In genomic region chr22:31082606-31083376, GRCh38 we compare ENCODE assay signal across 9 cellular contexts. TPM values are rescaled to one million over a fixed set of nuclear protein-coding genes. Genes with fewer than 3 reads are reported as not detected.
DNase-seq lines count a peak whose midpoint lies in the region; ATAC-seq, FAIRE-seq and TF ChIP-seq lines count a peak whose summit lies in the region.
"Had no signal": no experiment of that assay in that cellular context is flagged by ENCODE, and none has a peak within 500 bp of the region (broad histone marks: within the 10 kb centered on the region; RNA-seq: fewer than 3 reads in every experiment).

No MANE protein-coding gene starts in this region.

- H3K4me3 ChIP-seq in SK-N-SH (ENCODE audit: low read depth in 2 of 2, low read length in 1 of 2) (peak overlapping the region in 1 of 2 experiments; percentile 89; a peak in 2 of 4 replicates), astrocyte (ENCODE audit: insufficient read depth, low read depth, low read length) (peak overlapping the region; percentile 82)

- peak; percentile 57 for TF ChIP-seq CTCF in SK-N-SH (IDR thresholded peaks at IDR 0.05)
- TF ChIP-seq CTCF in RWPE1 (conservative IDR thresholded peaks at IDR 0.05; ENCODE audit: low read depth) = peak; percentile 31
- TF ChIP-seq CTCF in astrocyte (IDR thresholded peaks at IDR 0.05; ENCODE audit: insufficient read depth, low read depth, low read length) = peak; percentile 26

- H3F3A ChIP-seq in SK-N-SH (replicated peaks; ENCODE audit: insufficient read depth) = no peaks in the 10 kb centered on the region

- H3K9ac ChIP-seq in SK-N-SH (peak overlapping the region; percentile 94; the same call in 1 of the 2 replicates), astrocyte (ENCODE audit: low read length) (peak overlapping the region; percentile 92)

- H4K20me1 ChIP-seq in SK-N-SH (ENCODE audit: insufficient read depth) (no peaks in the 10 kb centered on the region), astrocyte (ENCODE audit: insufficient read depth, low read length) (peaks cover 43% of the 10 kb centered on the region)

- H3K4me1 ChIP-seq in SK-N-SH (ENCODE audit: control insufficient read depth in 1 of 2, insufficient read depth in 2 of 2, low read depth in 1 of 2, low read length in 1 of 2) (peaks cover 21 to 40% of the 10 kb centered on the region in 2 experiments; a peak in 2 of 4 replicates), astrocyte (ENCODE audit: insufficient read depth, low read length) (peaks cover 51% of the 10 kb centered on the region)

- H3K4me2 ChIP-seq in SK-N-SH (peak overlapping the region; percentile 92), astrocyte (ENCODE audit: low read length) (peak overlapping the region; percentile 96)

- no peak for TF ChIP-seq EP300 in SK-N-SH (IDR thresholded peaks at IDR 0.05; ENCODE audit: borderline replicate concordance in 1 of 2, low read depth in 1 of 2, low read length in 1 of 2)

- H3K4me1 Mint-ChIP-seq in astrocyte (ENCODE audit: low read depth, unreplicated experiment) = peaks cover 24% of the 10 kb centered on the region

- peak overlapping the region; percentile 63 for H3K27ac Mint-ChIP-seq in astrocyte (ENCODE audit: unreplicated experiment)

- H3K4me3 Mint-ChIP-seq in astrocyte (ENCODE audit: unreplicated experiment) = peak overlapping the region; percentile 87

- peak; percentile 58 for DNase-seq in SK-N-SH
- no peak for DNase-seq in RWPE1 (ENCODE audit: low spot score)
- no peak for DNase-seq in astrocyte (ENCODE audit: low read depth)
- DNase-seq in iPS-NIHi7 (ENCODE audit: extremely low spot score) = peak; percentile 70
- peak; percentile 69 to 76 for DNase-seq in stimulated activated CD4-positive, alpha-beta T cell treated with anti-CD3 and anti-CD28 coated beads, Interleukin-2, amount 100 ng/mL, for 24 hours
- DNase-seq in occipital lobe (lab: John Stamatoyannopoulos, UW) = no peak
- DNase-seq in NCI-H446 treated with DMSO at 0.1 percent for 48 hours (lab: John Stamatoyannopoulos, UW) = no peak

- no peak for FAIRE-seq in astrocyte (lab: Jason Lieb, UNC)

- no peak for TF ChIP-seq RAD21 in SK-N-SH (IDR thresholded peaks at IDR 0.05; ENCODE audit: low read length)

- no peak for ATAC-seq in SK-N-SH treated with all-trans-retinoic acid at 6 μM for 48 hours

- H3K9me3 Mint-ChIP-seq in astrocyte (ENCODE audit: unreplicated experiment) = peaks cover 5% of the 10 kb centered on the region

- no peak overlapping the region for H2AFZ ChIP-seq in SK-N-SH (ENCODE audit: low read depth)
- no peak overlapping the region for H2AFZ ChIP-seq in astrocyte (ENCODE audit: low read depth, low read length)

- H3K36me3 Mint-ChIP-seq in astrocyte (ENCODE audit: low read depth, unreplicated experiment) = peaks cover 3% of the 10 kb centered on the region

- peak overlapping the region; percentile 4 to 71; a peak in 3 of 4 replicates for H3K27ac ChIP-seq in SK-N-SH (ENCODE audit: low read depth in 2 of 2, low read length in 1 of 2)
- H3K27ac ChIP-seq in RWPE1 = peak overlapping the region; percentile 86
- peak overlapping the region; percentile 91 for H3K27ac ChIP-seq in astrocyte (ENCODE audit: low read depth, low read length)

- POLR2A ChIA-PET in SK-N-SH (lab: Yijun Ruan, JAX) = interaction anchor here (1.3 kb wide), 1 partner anchor 25 kb away, joined by 3 read pairs; the partner anchor contains the start of gene SELENOM
- POLR2A ChIA-PET in RWPE1 (lab: Yijun Ruan, JAX; ENCODE audit: low non-redundant PET) = interaction anchor here (1.4 kb wide), 1 partner anchor 113 kb away, joined by 3 read pairs; no protein-coding TSS in a partner anchor

- H3K9me2 ChIP-seq in SK-N-SH = no peaks in the 10 kb centered on the region

- H3K79me2 ChIP-seq in SK-N-SH (ENCODE audit: insufficient read depth) = peaks cover 53% of the 10 kb centered on the region
- peaks cover 65% of the 10 kb centered on the region for H3K79me2 ChIP-seq in astrocyte (ENCODE audit: insufficient read depth, low read length)

- CTCF ChIA-PET in SK-N-SH (lab: Yijun Ruan, JAX) = interaction anchor here (1.0 to 9.4 kb wide), 12 partner anchors 11 to 448 kb away, joined by 3 to 85 read pairs (median 4); partner anchors contain the start of genes INPP5J and SELENOM
- CTCF ChIA-PET in RWPE1 (lab: Yijun Ruan, JAX) = interaction anchor here (0.8 to 1.1 kb wide), 3 partner anchors 113 to 160 kb away, joined by 3 to 4 read pairs (median 4); partner anchors contain the start of gene TUG1

- H3K36me3 ChIP-seq in SK-N-SH (replicated peaks in 1 of 2; ENCODE audit: control insufficient read depth in 1 of 2, insufficient read depth in 2 of 2, low read length in 1 of 2) (no peaks in the 10 kb centered on the region), astrocyte (ENCODE audit: insufficient read depth, low read length) (peaks cover 8% of the 10 kb centered on the region)

- H3K27me3 ChIP-seq in SK-N-SH (ENCODE audit: insufficient read depth) = no peaks in the 10 kb centered on the region
- H3K27me3 ChIP-seq in astrocyte (ENCODE audit: insufficient read depth, low read length) = no peaks in the 10 kb centered on the region

- H3K27me3 Mint-ChIP-seq in astrocyte (ENCODE audit: low read depth, unreplicated experiment) = no peaks in the 10 kb centered on the region

- H3K9me3 ChIP-seq in SK-N-SH (no peaks in the 10 kb centered on the region), astrocyte (ENCODE audit: insufficient read depth, low read depth, low read length) (no peaks in the 10 kb centered on the region)

- 86% methylated on average over 10 of the region's 11 CpGs for WGBS in SK-N-SH (ENCODE audit: low lambda C conversion rate)

TF ChIP-seq in SK-N-SH, 30 proteins besides CTCF, POLR2A, EP300 and RAD21:
- no peak for TF ChIP-seq IRF3 (IDR thresholded peaks at IDR 0.05; ENCODE audit: low read depth, low read length)
- TF ChIP-seq NRF1 (IDR thresholded peaks at IDR 0.05; ENCODE audit: low read depth, low read length) = no peak
- no peak for TF ChIP-seq SMC3 (IDR thresholded peaks at IDR 0.05; ENCODE audit: low read depth, low read length)
- TF ChIP-seq RXRA (IDR thresholded peaks at IDR 0.05; ENCODE audit: borderline replicate concordance, low read depth) = no peak
- TF ChIP-seq NFIC (IDR thresholded peaks at IDR 0.05; ENCODE audit: borderline replicate concordance) = no peak

TF ChIP-seq in SK-N-SH treated with all-trans-retinoic acid at 6 μM for 48 hours, 23 proteins besides CTCF, POLR2A, EP300 and RAD21 (continues in another document):
- TF ChIP-seq PPARA (CRISPR knock-in tag; IDR thresholded peaks at IDR 0.05; ENCODE audit: borderline replicate concordance) (no peak), SNAI2 (CRISPR knock-in tag; IDR thresholded peaks at IDR 0.05) (no peak), TOX (CRISPR knock-in tag; IDR thresholded peaks at IDR 0.05; ENCODE audit: borderline replicate concordance) (no peak), CREB5 (CRISPR knock-in tag; IDR thresholded peaks at IDR 0.05; ENCODE audit: low read depth) (no peak), BACH2 (CRISPR knock-in tag; IDR thresholded peaks at IDR 0.05; ENCODE audit: borderline replicate concordance) (no peak), ZC3H10 (CRISPR knock-in tag; IDR thresholded peaks at IDR 0.05) (no peak), ESRRG (CRISPR knock-in tag; IDR thresholded peaks at IDR 0.05) (no peak), CSRNP3 (CRISPR knock-in tag; IDR thresholded peaks at IDR 0.05) (no peak), ZNF565 (CRISPR knock-in tag; conservative IDR thresholded peaks at IDR 0.05; ENCODE audit: low read depth) (no peak)

RNA-seq across cellular contexts. Expression of gene SMTN, which starts 1.7 kb away (rescaled TPM):
- 12.5 and 30.4 TPM in 2 replicates for polyA plus RNA-seq in SK-N-SH (2012; rRNA removed)
- polyA plus RNA-seq in SK-N-SH (2012; cell fraction: cytosol; rRNA removed) = 9.1 and 14.9 TPM in 2 replicates
- 70.2 and 73.7 TPM in 2 replicates for polyA plus RNA-seq in SK-N-SH (2012; cell fraction: nucleus; rRNA removed)
- total RNA-seq in astrocyte = 97.5 and 98.9 TPM in 2 replicates
- total RNA-seq in occipital lobe = 9.8 TPM

RNA-seq across cellular contexts. Expression of gene SELENOM, which starts 24.6 kb away (rescaled TPM):
- 97.1 and 117 TPM in 2 replicates for polyA plus RNA-seq in SK-N-SH (2012; rRNA removed)
- 55.2 and 84.3 TPM in 2 replicates for polyA plus RNA-seq in SK-N-SH (2012; cell fraction: cytosol; rRNA removed)
- polyA plus RNA-seq in SK-N-SH (2012; cell fraction: nucleus; rRNA removed) = 81.0 and 129 TPM in 2 replicates
- total RNA-seq in astrocyte (157 and 205 TPM in 2 replicates), occipital lobe (13.9 TPM)

RNA-seq across cellular contexts. Expression of gene INPP5J, which starts 40.0 kb away (rescaled TPM):
- polyA plus RNA-seq in SK-N-SH (2012; rRNA removed) = 3.2 TPM in 2 replicates
- 0.73 and 1.2 TPM in 2 replicates for polyA plus RNA-seq in SK-N-SH (2012; cell fraction: cytosol; rRNA removed)
- polyA plus RNA-seq in SK-N-SH (2012; cell fraction: nucleus; rRNA removed) = 14.7 and 18.9 TPM in 2 replicates
- 3.0 and 3.3 TPM in 2 replicates for total RNA-seq in astrocyte
- 0.78 TPM for total RNA-seq in occipital lobe
- total RNA-seq: mononuclear cell had no signal

RNA-seq across cellular contexts. Expression of gene PLA2G3, which starts 57.5 kb away (rescaled TPM):
- not detected in 2 replicates for polyA plus RNA-seq in SK-N-SH (2012; rRNA removed)
- not detected in 2 replicates for polyA plus RNA-seq in SK-N-SH (2012; cell fraction: cytosol; rRNA removed)
- polyA plus RNA-seq in SK-N-SH (2012; cell fraction: nucleus; rRNA removed) = not detected in 2 replicates
- not detected in 2 replicates for total RNA-seq in astrocyte
- not detected for total RNA-seq in occipital lobe
- total RNA-seq: mononuclear cell had no signal

Comparison
In these comparisons a context has a peak if more than half of its experiments do, and no peak if none do; other contexts are left out.
1. DNase-seq: peak in SK-N-SH (single experiment), iPS-NIHi7 (single experiment) and stimulated activated CD4-positive, alpha-beta T cell treated with anti-CD3 and anti-CD28 coated beads, Interleukin-2, amount 100 ng/mL, for 24 hours (2 of 2); none in RWPE1 (single experiment), astrocyte (single experiment), occipital lobe (single experiment) and NCI-H446 treated with DMSO at 0.1 percent for 48 hours (single experiment).
2. H3K27ac ChIP-seq: peak in every context shown above with its lines; median percentile 91 in astrocyte; 86 in RWPE1; 38 in SK-N-SH.
3. RNA of gene SELENOM, which starts 24.6 kb away (total RNA-seq): 157 to 205 TPM in astrocyte; 13.9 TPM in occipital lobe (single experiment); every median in the first group is over 10 times any median in the second.
4. Peak in every context shown above with its lines, with median percentiles within 50 percentile points of each other: CTCF ChIP-seq.